9 cellular contexts compared by ENCODE assay signal in genomic region chr4:55635760-55636621, GRCh38. TPM values are rescaled to one million over a fixed set of nuclear protein-coding genes. Genes with fewer than 3 reads are reported as not detected.
A peak's percentile ranks its signal among the peaks of the same experiment; 100 is the strongest.
DNase-seq lines count a peak whose midpoint lies in the region; ATAC-seq and TF ChIP-seq lines count a peak whose summit lies in the region.
"Had no signal": no experiment of that assay in that cellular context is flagged by ENCODE, and none has a peak within 500 bp of the region (broad histone marks: within the 10 kb centered on the region; RNA-seq: fewer than 3 reads in every experiment).

NMU (minus strand) TSS chr4:55636298; CDS start chr4:55636192, 106 bp downstream.

- H3K27ac ChIP-seq in C4-2B (peak within 1 kb of the TSS; percentile 63), SK-N-MC (no peak within 1 kb of the TSS)
- H3K27ac ChIP-seq: HL-60 had no signal

- in situ Hi-C loops in T47D (cut with HindIII; ENCODE audit: low pct_unique_long_range_greater_than_20kb, low sequenced_read_pairs), result no loop called here

- DNase-seq in SK-N-MC (ENCODE audit: low read depth, low spot score) (no peak), T47D (ENCODE audit: low read depth in 1 of 2, low spot score in 1 of 2) (peak; percentile 72 to 82), left colon (peak; percentile 34 to 66), mucosa of gallbladder (ENCODE audit: low spot score) (no peak)
- DNase-seq in stimulated activated CD8-positive, alpha-beta memory T cell treated with anti-CD3 and anti-CD28 coated beads, Interleukin-2, amount 100 ng/mL, for 48 hours (ENCODE audit: low read depth in 2 of 2), result peak; percentile 15 to 31

- intact Hi-C loops in left colon (cut with DNase I, micrococcal nuclease), result no loop called here

- peak; percentile 54 for TF ChIP-seq CTCF in C4-2B (conservative IDR thresholded peaks at IDR 0.05)

- peak within 1 kb of the TSS; percentile 60 for H3K4me3 ChIP-seq in SK-N-MC

- ATAC-seq in GM19324 (IDR thresholded peaks at IDR 0.05; ENCODE audit: low FRiP score, unreplicated experiment) (peak; percentile 74), HG03521 (IDR thresholded peaks at IDR 0.05; ENCODE audit: unreplicated experiment) (peak; percentile 68), left colon (peak; percentile 89)

- no peak within 1 kb of the TSS for H3K9ac ChIP-seq in SK-N-MC (ENCODE audit: insufficient read length)

- H3K36me3 ChIP-seq in SK-N-MC (ENCODE audit: insufficient read depth, low read length), result no peaks in the 10 kb centered on the region

- H3K9me3 ChIP-seq in SK-N-MC (ENCODE audit: low read depth, low read length), result no peaks in the 10 kb centered on the region

RNA-seq across cellular contexts. Expression of gene NMU, which starts in this region (rescaled TPM):
- total RNA-seq in left colon, result under 1 TPM; 0.42 to 0.67 TPM
- total RNA-seq in mucosa of gallbladder, result 0.75 TPM

Comparison
In these comparisons a context has a peak if more than half of its experiments do, and no peak if none do; other contexts are left out.
1. Peak in DNase-seq and ATAC-seq in left colon; RNA of the gene not detected or under 1 TPM.
2. DNase-seq: peak in T47D (2 of 2) and stimulated activated CD8-positive, alpha-beta memory T cell treated with anti-CD3 and anti-CD28 coated beads, Interleukin-2, amount 100 ng/mL, for 48 hours (2 of 2); none in SK-N-MC (single experiment) and mucosa of gallbladder (single experiment).
3. Peak in every context shown above with its lines, with median percentiles within 50 percentile points of each other: ATAC-seq.